23 cellular contexts compared by ENCODE assay signal in genomic region chr18:65897292-65897691, GRCh38.
"Had no signal": no experiment of that assay in that cellular context is flagged by ENCODE, and none has a peak within 500 bp of the region (broad histone marks: within the 10 kb centered on the region; RNA-seq: fewer than 3 reads in every experiment).

No MANE protein-coding gene starts in this region.

- H3K27me3 Mint-ChIP-seq: stimulated activated naive B cell treated with anti-CD40 and anti-IgM and Interleukin-4, amounts not matched to agents 10 μg/mL and 1 μg/mL and 100 μg/mL, for 72 hours; stimulated activated naive CD8-positive, alpha-beta T cell treated with anti-CD3 and anti-CD28 coated beads, Interleukin-15, amount 100 ng/mL, for 72 hours; stimulated activated naive CD8-positive, alpha-beta T cell treated with anti-CD3 and anti-CD28 coated beads, Interleukin-15, Interleukin-2, amounts not matched to agents 100 ng/mL and 50 ng/mL, for 24 hours; type B pancreatic cell had no signal

- DNase-seq: stimulated activated CD4-positive, alpha-beta T cell treated with anti-CD3 and anti-CD28 coated beads, Interleukin-2, amount 100 ng/mL, for 48 hours; stimulated activated CD4-positive, alpha-beta T cell treated with anti-CD3 and anti-CD28 coated beads, Interleukin-4, amount 100 ng/mL, for 1 hour; stimulated activated CD4-positive, alpha-beta T cell treated with anti-CD3 and anti-CD28 coated beads, Interleukin-4, amount 100 ng/mL, for 24 hours; stimulated activated CD4-positive, alpha-beta T cell treated with anti-CD3 and anti-CD28 coated beads, Interleukin-4, amount 100 ng/mL, for 4 hours; stimulated activated CD8-positive, alpha-beta memory T cell treated with anti-CD3 and anti-CD28 coated beads, Interleukin-4, amount 100 ng/mL, for 48 hours; stimulated activated naive B cell treated with anti-CD40 and anti-IgM and Interleukin-4, amounts not matched to agents 10 μg/mL and 1 μg/mL and 100 μg/mL, for 72 hours; stimulated activated naive CD4-positive, alpha-beta T cell; stimulated activated naive CD4-positive, alpha-beta T cell treated with Interleukin-2 at 50 U/mL for 16 hours; stimulated activated naive CD8-positive, alpha-beta T cell treated with anti-CD3 and anti-CD28 coated beads, Interleukin-15, amount 100 ng/mL, for 72 hours; stimulated activated naive CD8-positive, alpha-beta T cell treated with anti-CD3 and anti-CD28 coated beads, Interleukin-15, Interleukin-2, amounts not matched to agents 100 U/mL and 50 U/mL, for 24 hours; stomach; substantia nigra; testis; thyroid gland; tibial artery; transverse colon; trophoblast cell; upper lobe of left lung; upper lobe of right lung; uterus had no signal

- H3K4me3 Mint-ChIP-seq: stimulated activated effector memory CD8-positive, alpha-beta T cell treated with anti-CD3 and anti-CD28 coated beads, Interleukin-12 subunit alpha, Interleukin-12 subunit beta, amount 100 ng/mL, for 72 hours; stimulated activated naive B cell treated with anti-CD40 and anti-IgM and Interleukin-4, amounts not matched to agents 10 μg/mL and 1 μg/mL and 100 μg/mL, for 72 hours; stimulated activated naive CD8-positive, alpha-beta T cell treated with anti-CD3 and anti-CD28 coated beads, Interleukin-15, amount 100 ng/mL, for 72 hours; stimulated activated naive CD8-positive, alpha-beta T cell treated with anti-CD3 and anti-CD28 coated beads, Interleukin-15, Interleukin-2, amounts not matched to agents 100 ng/mL and 50 ng/mL, for 24 hours; type B pancreatic cell had no signal

- H3K4me1 Mint-ChIP-seq: stimulated activated effector memory CD8-positive, alpha-beta T cell treated with anti-CD3 and anti-CD28 coated beads, Interleukin-12 subunit alpha, Interleukin-12 subunit beta, amount 100 ng/mL, for 72 hours; stimulated activated naive B cell treated with anti-CD40 and anti-IgM and Interleukin-4, amounts not matched to agents 10 μg/mL and 1 μg/mL and 100 μg/mL, for 72 hours; stimulated activated naive CD8-positive, alpha-beta T cell treated with anti-CD3 and anti-CD28 coated beads, Interleukin-15, amount 100 ng/mL, for 72 hours had no signal

- H3K36me3 Mint-ChIP-seq: stimulated activated effector memory CD8-positive, alpha-beta T cell treated with anti-CD3 and anti-CD28 coated beads, Interleukin-12 subunit alpha, Interleukin-12 subunit beta, amount 100 ng/mL, for 72 hours; stimulated activated naive B cell treated with anti-CD40 and anti-IgM and Interleukin-4, amounts not matched to agents 10 μg/mL and 1 μg/mL and 100 μg/mL, for 72 hours; type B pancreatic cell had no signal

- H3K27ac Mint-ChIP-seq: stimulated activated effector memory CD8-positive, alpha-beta T cell treated with anti-CD3 and anti-CD28 coated beads, Interleukin-12 subunit alpha, Interleukin-12 subunit beta, amount 100 ng/mL, for 72 hours; stimulated activated naive B cell treated with anti-CD40 and anti-IgM and Interleukin-4, amounts not matched to agents 10 μg/mL and 1 μg/mL and 100 μg/mL, for 72 hours; stimulated activated naive CD8-positive, alpha-beta T cell treated with anti-CD3 and anti-CD28 coated beads, Interleukin-15, amount 100 ng/mL, for 72 hours; stimulated activated naive CD8-positive, alpha-beta T cell treated with anti-CD3 and anti-CD28 coated beads, Interleukin-15, Interleukin-2, amounts not matched to agents 100 ng/mL and 50 ng/mL, for 24 hours; type B pancreatic cell had no signal

- ATAC-seq: stimulated activated effector memory CD8-positive, alpha-beta T cell treated with anti-CD3 and anti-CD28 coated beads, Interleukin-12 subunit alpha, Interleukin-12 subunit beta, amount 100 ng/mL, for 72 hours; stimulated activated naive CD8-positive, alpha-beta T cell treated with anti-CD3 and anti-CD28 coated beads, Interleukin-15, amount 100 ng/mL, for 72 hours; stimulated activated naive CD8-positive, alpha-beta T cell treated with anti-CD3 and anti-CD28 coated beads, Interleukin-15, Interleukin-2, amounts not matched to agents 100 U/mL and 50 U/mL, for 24 hours; upper lobe of right lung had no signal

- H3K9me3 Mint-ChIP-seq: stimulated activated naive B cell treated with anti-CD40 and anti-IgM and Interleukin-4, amounts not matched to agents 10 μg/mL and 1 μg/mL and 100 μg/mL, for 72 hours; type B pancreatic cell had no signal
